8 cellular contexts compared by ENCODE assay signal in genomic region chr5:170603578-170604565, GRCh38.
DNase-seq lines count a peak whose midpoint lies in the region; ATAC-seq, FAIRE-seq and TF ChIP-seq lines count a peak whose summit lies in the region.

No MANE protein-coding gene starts in this region.

- no peak overlapping the region for H3K4me2 ChIP-seq in mammary epithelial cell (ENCODE audit: insufficient read depth, low read depth, low read length)
- H3K4me2 ChIP-seq in HepG2 (ENCODE audit: low read depth, low read length), result no peak overlapping the region

- TF ChIP-seq CTCF in mammary epithelial cell (conservative IDR thresholded peaks at IDR 0.05 in 1 of 2, IDR thresholded peaks at IDR 0.05 in 1 of 2; ENCODE audit: extremely low read depth in 1 of 2, insufficient read depth in 1 of 2, low read depth in 1 of 2, low read length in 2 of 2), result peak; percentile 59 to 78
- TF ChIP-seq CTCF in HepG2 (CRISPR knock-in tag; IDR thresholded peaks at IDR 0.05), result peak; percentile 65

- H3K79me2 ChIP-seq in mammary epithelial cell (ENCODE audit: insufficient read depth, low read length) (no peaks in the 10 kb centered on the region), HepG2 (ENCODE audit: insufficient read depth, low read length) (no peaks in the 10 kb centered on the region)

- TF ChIP-seq EP300 in HepG2 (IDR thresholded peaks at IDR 0.05; ENCODE audit: low read depth in 2 of 2, low read length in 2 of 2), result no peak
- TF ChIP-seq EP300 in HepG2 (CRISPR knock-in tag; IDR thresholded peaks at IDR 0.05; ENCODE audit: borderline replicate concordance), result no peak

- no peak for TF ChIP-seq POLR2A in GM12892 (IDR thresholded peaks at IDR 0.05; ENCODE audit: low read depth, low read length)
- no peak for TF ChIP-seq POLR2A in HepG2 (IDR thresholded peaks at IDR 0.05; ENCODE audit: insufficient read depth in 1 of 2, low read depth in 2 of 2, low read length in 2 of 2)

- no peak overlapping the region for H3K9ac ChIP-seq in mammary epithelial cell (ENCODE audit: insufficient read depth, low read length)
- no peak overlapping the region for H3K9ac ChIP-seq in HepG2 (ENCODE audit: insufficient read depth, low read depth, low read length)

- H3K36me3 ChIP-seq in mammary epithelial cell (ENCODE audit: insufficient read depth, low read length) (no peaks in the 10 kb centered on the region), HepG2 (replicated peaks in 1 of 2; ENCODE audit: control insufficient read depth in 1 of 2, insufficient read depth in 2 of 2, low read length in 2 of 2) (no peaks in the 10 kb centered on the region)
- H3K36me3 ChIP-seq in effector memory CD4-positive, alpha-beta T cell (ENCODE audit: control insufficient read depth, insufficient read depth, low read length), result no peaks in the 10 kb centered on the region

- peak; percentile 45 for DNase-seq in AG08396 (ENCODE audit: low spot score)
- DNase-seq in GM12892 (ENCODE audit: insufficient read length), result peak; percentile 62
- peak in 44 of 76 experiments; percentile 1 to 57 (median 20) for DNase-seq in HUDEP-2 (lab: John Stamatoyannopoulos, UW; ENCODE audit: unreplicated experiment in 76 of 76)
- DNase-seq in SK-N-DZ (ENCODE audit: low spot score), result peak; percentile 57
- peak; percentile 24 for DNase-seq in mammary epithelial cell
- DNase-seq in HepG2 (ENCODE audit: low spot score), result peak; percentile 46
- no peak for DNase-seq in stimulated activated naive B cell treated with anti-CD40 and anti-IgM and Interleukin-4, amounts not matched to agents 10 μg/mL and 1 μg/mL and 100 μg/mL, for 72 hours
- DNase-seq in effector memory CD4-positive, alpha-beta T cell, result no peak

- FAIRE-seq in GM12892 (lab: Jason Lieb, UNC) (peak; percentile 38), HepG2 (lab: Jason Lieb, UNC) (no peak)

- H3K9me3 ChIP-seq in mammary epithelial cell (replicated peaks; ENCODE audit: insufficient read depth, low read length) (no peaks in the 10 kb centered on the region), HepG2 (ENCODE audit: low read length) (no peaks in the 10 kb centered on the region)
- H3K9me3 ChIP-seq in effector memory CD4-positive, alpha-beta T cell (ENCODE audit: control insufficient read depth, low read length), result no peaks in the 10 kb centered on the region

- in situ Hi-C loops in mammary epithelial cell (cut with MboI; ENCODE audit: low sequenced_read_pairs in 2 of 2) (loop anchor here in 1 of 2 donors (25.0 kb wide), 1 partner anchor 342 kb away; no protein-coding TSS in a partner anchor), HepG2 (cut with HindIII; ENCODE audit: extremely low pct_ligation_motif_present, low pct_unique_long_range_greater_than_20kb) (no loop called here)

- no peaks in the 10 kb centered on the region for H3K36me3 Mint-ChIP-seq in stimulated activated naive B cell treated with anti-CD40 and anti-IgM and Interleukin-4, amounts not matched to agents 10 μg/mL and 1 μg/mL and 100 μg/mL, for 72 hours

- 80% methylated on average over 7 of the region's 12 CpGs for WGBS in mammary epithelial cell (ENCODE audit: low coverage, missing lambda C conversion rate)
- WGBS in HepG2 (ENCODE audit: low lambda C conversion rate), result 22% methylated on average over 11 of the region's 12 CpGs

- CTCF ChIA-PET in mammary epithelial cell (lab: Charles Lee; ENCODE audit: low non-redundant PET) (no interaction called here), HepG2 (lab: Yijun Ruan, JAX; ENCODE audit: low intra/inter-chr PET ratio, low total read pairs) (interaction anchor here (0.9 to 2.7 kb wide), 3 partner anchors 19 to 29 kb away, joined by 3 to 9 read pairs (median 6); no protein-coding TSS in a partner anchor)

- H3K27me3 ChIP-seq in mammary epithelial cell (ENCODE audit: insufficient read depth, low read length) (peaks cover 2% of the 10 kb centered on the region), HepG2 (ENCODE audit: control insufficient read depth in 1 of 2, insufficient read depth in 2 of 2, low read length in 2 of 2) (peaks cover 3 to 49% of the 10 kb centered on the region in 2 experiments; a peak in 4 of 5 replicates)
- H3K27me3 ChIP-seq in effector memory CD4-positive, alpha-beta T cell (replicated peaks; ENCODE audit: control insufficient read depth, insufficient read depth, low read length, poor library complexity, severe bottlenecking), result no peaks in the 10 kb centered on the region

- H2AFZ ChIP-seq in mammary epithelial cell (ENCODE audit: low read depth, low read length) (no peak overlapping the region), HepG2 (ENCODE audit: low read length) (no peak overlapping the region)

- H3K27ac ChIP-seq in mammary epithelial cell (ENCODE audit: insufficient read depth, low read depth, low read length) (no peak overlapping the region), HepG2 (ENCODE audit: extremely low read length, insufficient read depth, low read length) (no peak overlapping the region)
- H3K27ac ChIP-seq in effector memory CD4-positive, alpha-beta T cell (ENCODE audit: insufficient read depth, low read length, poor library complexity, severe bottlenecking), result no peak overlapping the region

- peak; percentile 91 for ATAC-seq in HepG2
- ATAC-seq in stimulated activated naive B cell treated with anti-CD40 and anti-IgM and Interleukin-4, amounts not matched to agents 10 μg/mL and 1 μg/mL and 100 μg/mL, for 72 hours (replicated peaks), result peak; percentile 59 to 76

- H3K4me1 ChIP-seq in mammary epithelial cell (ENCODE audit: insufficient read depth, low read length) (no peaks in the 10 kb centered on the region), HepG2 (ENCODE audit: insufficient read depth, low read length) (no peaks in the 10 kb centered on the region)
- H3K4me1 ChIP-seq in effector memory CD4-positive, alpha-beta T cell (ENCODE audit: control insufficient read depth, insufficient read depth, low read length, poor library complexity, severe bottlenecking), result no peaks in the 10 kb centered on the region

- H3K27me3 Mint-ChIP-seq in stimulated activated naive B cell treated with anti-CD40 and anti-IgM and Interleukin-4, amounts not matched to agents 10 μg/mL and 1 μg/mL and 100 μg/mL, for 72 hours, result peaks cover 24 to 39% of the 10 kb centered on the region in 2 donors

- H4K20me1 ChIP-seq in mammary epithelial cell (ENCODE audit: insufficient read depth, low read length) (no peaks in the 10 kb centered on the region), HepG2 (ENCODE audit: insufficient read depth, low read length) (no peaks in the 10 kb centered on the region)

- BruUV-seq in mammary epithelial cell (replicated peaks; lab: Mats Ljungman, UMichigan) (no TSS peak), HepG2 (replicated peaks; lab: Mats Ljungman, UMichigan) (no TSS peak)

- intact Hi-C loops in mammary epithelial cell (cut with micrococcal nuclease) (loop anchor here (1.0 to 2.0 kb wide), 2 partner anchors 19 to 29 kb away; no protein-coding TSS in a partner anchor), HepG2 (cut with micrococcal nuclease; ENCODE audit: unreplicated experiment) (loop anchor here (1.0 kb wide), 1 partner anchor 29 kb away; no protein-coding TSS in a partner anchor)

- no peaks in the 10 kb centered on the region for H3K9me3 Mint-ChIP-seq in stimulated activated naive B cell treated with anti-CD40 and anti-IgM and Interleukin-4, amounts not matched to agents 10 μg/mL and 1 μg/mL and 100 μg/mL, for 72 hours

- no peak overlapping the region for H3K27ac Mint-ChIP-seq in stimulated activated naive B cell treated with anti-CD40 and anti-IgM and Interleukin-4, amounts not matched to agents 10 μg/mL and 1 μg/mL and 100 μg/mL, for 72 hours

- POLR2A ChIA-PET in HepG2 (lab: Yijun Ruan, JAX), result no interaction called here

- H3K4me3 ChIP-seq in mammary epithelial cell (replicated peaks in 1 of 3; ENCODE audit: insufficient read depth in 1 of 3, low read depth in 2 of 3, low read length in 3 of 3) (no peak overlapping the region), HepG2 (replicated peaks in 1 of 3; ENCODE audit: insufficient read depth in 1 of 3, low read depth in 2 of 3, low read length in 3 of 3) (no peak overlapping the region)
- no peak overlapping the region for H3K4me3 ChIP-seq in effector memory CD4-positive, alpha-beta T cell (ENCODE audit: insufficient read depth, low read depth, low read length, poor library complexity, severe bottlenecking)

- TF ChIP-seq RAD21 in HepG2 (CRISPR knock-in tag; IDR thresholded peaks at IDR 0.05), result no peak

- dilution Hi-C loops in mammary epithelial cell (cut with HindIII; ENCODE audit: low sequenced_read_pairs), result loop anchor here (25.0 kb wide), 1 partner anchor 167 kb away; no protein-coding TSS in a partner anchor

- no peaks in the 10 kb centered on the region for H3K4me1 Mint-ChIP-seq in stimulated activated naive B cell treated with anti-CD40 and anti-IgM and Interleukin-4, amounts not matched to agents 10 μg/mL and 1 μg/mL and 100 μg/mL, for 72 hours

- no peak overlapping the region for H3K4me3 Mint-ChIP-seq in stimulated activated naive B cell treated with anti-CD40 and anti-IgM and Interleukin-4, amounts not matched to agents 10 μg/mL and 1 μg/mL and 100 μg/mL, for 72 hours

TF ChIP-seq in HepG2, 621 proteins besides CTCF, POLR2A, EP300 and RAD21:
- TF ChIP-seq CEBPG (CRISPR knock-in tag; IDR thresholded peaks at IDR 0.05), result no peak
- no peak for TF ChIP-seq ZNF724P (CRISPR knock-in tag; IDR thresholded peaks at IDR 0.05; ENCODE audit: borderline replicate concordance)
- no peak for TF ChIP-seq ZNF781 (CRISPR knock-in tag; IDR thresholded peaks at IDR 0.05; ENCODE audit: borderline replicate concordance, not compliant biosample characterization)
- TF ChIP-seq STAG1 (CRISPR knock-in tag; IDR thresholded peaks at IDR 0.05), result peak; percentile 37
- TF ChIP-seq SMC3 (IDR thresholded peaks at IDR 0.05; ENCODE audit: low read length), result peak; percentile 34; the same call in 1 of the 2 replicates

Comparison
In these comparisons a context has a peak if more than half of its experiments do, and no peak if none do; other contexts are left out.
1. DNase-seq: peak in AG08396 (single experiment), GM12892 (single experiment), HUDEP-2 (44 of 76), SK-N-DZ (single experiment), mammary epithelial cell (single experiment) and HepG2 (single experiment); none in stimulated activated naive B cell treated with anti-CD40 and anti-IgM and Interleukin-4, amounts not matched to agents 10 μg/mL and 1 μg/mL and 100 μg/mL, for 72 hours (single experiment) and effector memory CD4-positive, alpha-beta T cell (0 of 3).